In genomic region chr20:25196701-25197120, GRCh38 we compare ENCODE assay signal across 8 cellular contexts. TPM values are rescaled to one million over a fixed set of nuclear protein-coding genes. Genes with fewer than 3 reads are reported as not detected.
A peak's percentile ranks its signal among the peaks of the same experiment; 100 is the strongest.
DNase-seq lines count a peak whose midpoint lies in the region; ATAC-seq and TF ChIP-seq lines count a peak whose summit lies in the region.

No MANE protein-coding gene starts in this region.

- H3K36me3 Mint-ChIP-seq in H9 (ENCODE audit: insufficient read depth in 1 of 3, low read depth in 3 of 3), result peaks cover 0 to 2% (median 0%) of the 10 kb centered on the region in 3 experiments; a peak in 2 of 7 replicates
- H3K36me3 Mint-ChIP-seq in activated CD4-positive, alpha-beta memory T cell treated with anti-CD3 and anti-CD28 coated beads for 36 hours, result peaks cover 2% of the 10 kb centered on the region

- peak overlapping the region; percentile 78 for H3K4me2 ChIP-seq in H9 (ENCODE audit: insufficient read depth, insufficient read length, low read length)

- DNase-seq in A673 (ENCODE audit: low spot score) (peak; percentile 21), H9 (no peak), SK-N-DZ (ENCODE audit: low spot score) (no peak)
- peak; percentile 25 for DNase-seq in activated CD4-positive, alpha-beta memory T cell treated with anti-CD3 and anti-CD28 coated beads for 36 hours
- DNase-seq in stimulated activated naive CD4-positive, alpha-beta T cell treated with Interleukin-2 at 50 U/mL for 16 hours (lab: John Stamatoyannopoulos, UW), result no peak

- H2BK20ac ChIP-seq in H9 (ENCODE audit: low read depth, low read length, poor library complexity, severe bottlenecking), result no peak overlapping the region

- no peak overlapping the region for H3K18ac ChIP-seq in H9 (ENCODE audit: insufficient read length, low read depth, low read length)

- H3K27ac ChIP-seq in A673 (ENCODE audit: low read depth, low read length, poor library complexity, severe bottlenecking) (no peak overlapping the region), H9 (ENCODE audit: insufficient read length, low read depth, low read length) (no peak overlapping the region), iPS-18a (ENCODE audit: low read length) (no peak overlapping the region), subcutaneous abdominal adipose tissue (ENCODE audit: low read depth, low read length) (peak overlapping the region; percentile 79)

- H3K23me2 ChIP-seq in H9 (ENCODE audit: insufficient read length, low read depth, low read length, poor library complexity, severe bottlenecking), result peaks cover 12% of the 10 kb centered on the region

- H3K79me2 ChIP-seq in H9 (ENCODE audit: insufficient read depth, low read length), result no peaks in the 10 kb centered on the region

- H3K23ac ChIP-seq in H9 (ENCODE audit: insufficient read length, low read depth, low read length), result no peak overlapping the region

- H3K56ac ChIP-seq in H9 (ENCODE audit: insufficient read length, low read depth, low read length), result no peak overlapping the region

- no peak overlapping the region for H2AFZ ChIP-seq in H9 (ENCODE audit: low read length)

- H3K9me3 Mint-ChIP-seq in H9, result peaks cover 0 to 3% of the 10 kb centered on the region in 2 experiments; a peak in 1 of 5 replicates
- no peaks in the 10 kb centered on the region for H3K9me3 Mint-ChIP-seq in activated CD4-positive, alpha-beta memory T cell treated with anti-CD3 and anti-CD28 coated beads for 36 hours

- no peak overlapping the region for H2BK15ac ChIP-seq in H9 (ENCODE audit: low read depth, low read length)

- WGBS in H9 (ENCODE audit: extremely low coverage, insufficient read length, low lambda C conversion rate), result no CpG with 5 or more reads among the region's 14 CpGs

- POLR2A ChIA-PET in A673 (lab: Charles Lee; ENCODE audit: low non-redundant PET), result no interaction called here
- POLR2A ChIA-PET in activated CD4-positive, alpha-beta memory T cell treated with anti-CD3 and anti-CD28 coated beads for 36 hours (lab: Charles Lee), result no interaction called here

- H2BK12ac ChIP-seq in H9 (ENCODE audit: insufficient read length, low read depth, low read length), result no peak overlapping the region

- no peak overlapping the region for H2BK120ac ChIP-seq in H9 (ENCODE audit: low read depth, low read length, poor library complexity, severe bottlenecking)

- H3K9ac ChIP-seq in H9 (ENCODE audit: extremely low read depth, insufficient read length, low read length), result no peak overlapping the region
- H3K9ac ChIP-seq in iPS-18a (ENCODE audit: low read length), result peak overlapping the region; percentile 56
- H3K9ac ChIP-seq in subcutaneous abdominal adipose tissue (ENCODE audit: low read length in 5 of 5), result peak overlapping the region; percentile 63 to 96 (median 84)

- no peak for TF ChIP-seq CTCF in A673 (conservative IDR thresholded peaks at IDR 0.05; ENCODE audit: low read depth, low read length)
- TF ChIP-seq CTCF in H9 (conservative IDR thresholded peaks at IDR 0.05), result no peak

- no peak overlapping the region for H3T11ph ChIP-seq in H9 (ENCODE audit: low read length)

- H2BK5ac ChIP-seq in H9 (ENCODE audit: insufficient read length, low read length), result no peak overlapping the region

- no peaks in the 10 kb centered on the region for H3K9me3 ChIP-seq in A673 (ENCODE audit: low read depth, low read length, poor library complexity, severe bottlenecking)
- H3K9me3 ChIP-seq in H9 (ENCODE audit: control insufficient read depth, low read depth, low read length), result no peaks in the 10 kb centered on the region
- no peaks in the 10 kb centered on the region for H3K9me3 ChIP-seq in iPS-18a (ENCODE audit: control insufficient read depth, low read depth, low read length)
- no peaks in the 10 kb centered on the region for H3K9me3 ChIP-seq in subcutaneous abdominal adipose tissue (ENCODE audit: control insufficient read depth in 5 of 5, low read length in 5 of 5)

- no peaks in the 10 kb centered on the region for H4K20me1 ChIP-seq in H9 (ENCODE audit: control insufficient read depth, insufficient read depth, insufficient read length)

- ATAC-seq in GM18858 (IDR thresholded peaks at IDR 0.05; ENCODE audit: unreplicated experiment), result no peak

- H3K14ac ChIP-seq in H9 (ENCODE audit: insufficient read depth, low read length), result no peak overlapping the region

- no peak overlapping the region for H3K4ac ChIP-seq in H9 (ENCODE audit: low read depth, low read length)

- H3K27me3 ChIP-seq in A673 (replicated peaks; ENCODE audit: insufficient read depth, low read depth, low read length, poor library complexity) (peaks cover 4% of the 10 kb centered on the region), H9 (ENCODE audit: insufficient read depth, low read length) (no peaks in the 10 kb centered on the region), iPS-18a (ENCODE audit: control insufficient read depth, insufficient read depth, low read length) (peaks cover 6% of the 10 kb centered on the region), subcutaneous abdominal adipose tissue (ENCODE audit: control insufficient read depth in 5 of 5, insufficient read depth in 4 of 5, low read length in 5 of 5) (no peaks in the 10 kb centered on the region)

- no peak overlapping the region for H2AK5ac ChIP-seq in H9 (ENCODE audit: insufficient read length, low read length)

- no peak overlapping the region for H4K8ac ChIP-seq in H9 (replicated peaks; ENCODE audit: insufficient read length, low read depth, low read length)

- H3K36me3 ChIP-seq in A673 (ENCODE audit: insufficient read depth, low read length, poor library complexity, severe bottlenecking), result no peaks in the 10 kb centered on the region
- no peaks in the 10 kb centered on the region for H3K36me3 ChIP-seq in iPS-18a (ENCODE audit: control insufficient read depth, low read depth, low read length)
- no peaks in the 10 kb centered on the region for H3K36me3 ChIP-seq in subcutaneous abdominal adipose tissue (ENCODE audit: control insufficient read depth in 5 of 5, insufficient read depth in 5 of 5, low read length in 5 of 5)

- CTCF ChIA-PET in A673 (lab: Charles Lee), result no interaction called here
- CTCF ChIA-PET in activated CD4-positive, alpha-beta memory T cell treated with anti-CD3 and anti-CD28 coated beads for 36 hours (lab: Charles Lee), result interaction anchor here (0.7 to 1.0 kb wide), 2 partner anchors 99 to 203 kb away, joined by 3 read pairs; no protein-coding TSS in a partner anchor

- H3K4me1 ChIP-seq in A673 (ENCODE audit: insufficient read depth, low read length, poor library complexity, severe bottlenecking) (no peaks in the 10 kb centered on the region), H9 (ENCODE audit: insufficient read depth, low read length) (no peaks in the 10 kb centered on the region; the same call in 1 of the 2 replicates), iPS-18a (ENCODE audit: control insufficient read depth, low read depth, low read length) (peaks cover 21% of the 10 kb centered on the region), subcutaneous abdominal adipose tissue (ENCODE audit: control insufficient read depth in 5 of 5, insufficient read depth in 5 of 5, low read length in 5 of 5) (peaks cover 4 to 38% (median 30%) of the 10 kb centered on the region in 5 donors)

- H3K4me3 Mint-ChIP-seq in H9, result peak overlapping the region; percentile 88 to 94
- peak overlapping the region; percentile 89 for H3K4me3 Mint-ChIP-seq in activated CD4-positive, alpha-beta memory T cell treated with anti-CD3 and anti-CD28 coated beads for 36 hours

- H3K4me3 ChIP-seq in A673 (ENCODE audit: low read depth, low read length, poor library complexity, severe bottlenecking) (peak overlapping the region; percentile 85), iPS-18a (ENCODE audit: low read length) (peak overlapping the region; percentile 81), subcutaneous abdominal adipose tissue (ENCODE audit: low read depth in 1 of 5, low read length in 5 of 5) (peak overlapping the region; percentile 73 to 84 (median 83))

- peaks cover 27% of the 10 kb centered on the region in 2 experiments for H3K4me1 Mint-ChIP-seq in H9
- H3K4me1 Mint-ChIP-seq in activated CD4-positive, alpha-beta memory T cell treated with anti-CD3 and anti-CD28 coated beads for 36 hours (ENCODE audit: low read depth), result peaks cover 46% of the 10 kb centered on the region

- peaks cover 5% of the 10 kb centered on the region for H3K27me3 Mint-ChIP-seq in H9 (ENCODE audit: low read depth)
- no peaks in the 10 kb centered on the region for H3K27me3 Mint-ChIP-seq in activated CD4-positive, alpha-beta memory T cell treated with anti-CD3 and anti-CD28 coated beads for 36 hours

- intact Hi-C loops in A673 (cut with micrococcal nuclease; ENCODE audit: unreplicated experiment), result loop anchor here (5.0 to 10.0 kb wide), 2 partner anchors 198 to 204 kb away; partner anchors contain the start of genes ABHD12 and APMAP
- intact Hi-C loops in activated CD4-positive, alpha-beta memory T cell treated with anti-CD3 and anti-CD28 coated beads for 36 hours (cut with micrococcal nuclease), result loop anchor here (5.0 kb wide), 2 partner anchors 49 to 211 kb away; partner anchors contain the start of gene GINS1

- no peak overlapping the region for H3K27ac Mint-ChIP-seq in H9
- H3K27ac Mint-ChIP-seq in activated CD4-positive, alpha-beta memory T cell treated with anti-CD3 and anti-CD28 coated beads for 36 hours, result no peak overlapping the region

- H4K91ac ChIP-seq in H9 (ENCODE audit: insufficient read length, low read depth, low read length), result no peak overlapping the region

- no peak overlapping the region for H4K5ac ChIP-seq in H9 (ENCODE audit: insufficient read length, low read depth, low read length)

- BruUV-seq in A673 (replicated peaks; lab: Mats Ljungman, UMichigan), result no TSS peak

- no peaks in the 10 kb centered on the region for H3K79me1 ChIP-seq in H9 (ENCODE audit: insufficient read depth, low read depth, low read length, poor library complexity, severe bottlenecking)

RNA-seq across cellular contexts. Expression of gene ENTPD6, which starts 1.2 kb away (rescaled TPM):
- total RNA-seq in A673 (2021) (50.2 and 53.2 TPM in 2 replicates), H9 (2021) (51.4 and 57.4 TPM in 2 replicates)
- 10 to 100 TPM; 48.5 to 51.0 TPM for total RNA-seq in activated CD4-positive, alpha-beta memory T cell treated with anti-CD3 and anti-CD28 coated beads for 36 hours
- polyA plus RNA-seq in SK-N-DZ (2014; cell fraction: cytosol; rRNA removed), result 58.0 and 61.2 TPM in 2 replicates
- polyA plus RNA-seq in SK-N-DZ (2014; cell fraction: nucleus; rRNA removed), result 253 and 269 TPM in 2 replicates

RNA-seq across cellular contexts. Expression of gene PYGB, which starts 51.2 kb away (rescaled TPM):
- 52.3 and 53.5 TPM in 2 replicates for total RNA-seq in A673 (2021)
- 46.9 TPM in 2 replicates for total RNA-seq in H9 (2021)
- total RNA-seq in activated CD4-positive, alpha-beta memory T cell treated with anti-CD3 and anti-CD28 coated beads for 36 hours, result 10 to 100 TPM; 23.4 to 24.0 TPM
- polyA plus RNA-seq in SK-N-DZ (2014; cell fraction: cytosol; rRNA removed), result 127 and 155 TPM in 2 replicates
- polyA plus RNA-seq in SK-N-DZ (2014; cell fraction: nucleus; rRNA removed), result 212 and 244 TPM in 2 replicates

Comparison
In these comparisons a context has a peak if more than half of its experiments do, and no peak if none do; other contexts are left out.
1. DNase-seq: peak in A673 (single experiment) and activated CD4-positive, alpha-beta memory T cell treated with anti-CD3 and anti-CD28 coated beads for 36 hours (single experiment); none in H9 (single experiment), stimulated activated naive CD4-positive, alpha-beta T cell treated with Interleukin-2 at 50 U/mL for 16 hours (single experiment) and SK-N-DZ (single experiment).
2. Peak in every context shown above with its lines, with median percentiles within 50 percentile points of each other: H3K4me3 ChIP-seq.